In the genomic region with DNA sequence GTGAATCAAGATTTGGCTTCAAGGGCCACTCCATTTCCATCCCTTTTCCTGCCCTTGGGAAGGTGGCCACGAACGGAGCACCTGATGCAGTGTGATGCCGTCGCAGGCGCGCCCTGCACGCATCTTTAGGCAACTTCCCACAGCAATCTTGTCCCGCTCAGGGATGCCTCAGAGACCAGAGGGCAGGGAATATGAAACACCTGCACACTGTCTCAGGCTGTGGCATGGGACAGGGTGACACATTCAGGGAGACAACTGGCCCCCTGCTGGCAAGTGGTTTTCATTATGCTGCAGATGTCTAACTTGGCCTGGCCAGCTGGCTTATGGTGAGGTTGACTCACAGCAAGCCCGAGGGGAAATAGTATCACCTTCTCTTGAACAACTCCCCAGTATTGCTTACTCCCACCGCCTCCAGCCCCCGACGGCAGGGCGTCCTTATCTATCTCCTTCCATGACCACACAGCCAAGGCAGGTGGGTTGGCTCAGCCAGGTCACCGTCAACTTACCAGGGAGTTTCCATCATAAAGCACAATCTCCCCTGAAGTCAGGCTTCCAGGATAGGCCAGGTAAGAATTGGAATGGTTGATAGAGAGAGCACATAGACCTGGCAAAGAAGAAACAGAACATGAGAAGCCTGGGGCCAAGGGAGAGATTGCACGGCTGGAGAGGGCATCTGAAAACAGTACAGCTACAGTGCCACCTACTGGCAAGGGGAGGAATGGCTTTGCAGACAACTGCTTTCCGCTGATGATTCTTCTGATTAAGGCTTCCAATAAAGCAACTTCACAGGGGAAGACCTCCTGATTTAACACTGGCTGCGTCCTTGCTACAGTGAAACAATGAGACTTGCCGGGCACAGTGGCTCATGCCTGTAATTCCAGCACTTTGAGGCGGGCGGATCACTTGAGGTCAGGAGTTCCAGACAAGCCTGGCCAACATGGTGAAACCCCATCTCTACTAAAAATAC, we compare ENCODE assay signal across 7 cellular contexts. TPM values are rescaled to one million over a fixed set of nuclear protein-coding genes. Genes with fewer than 3 reads are reported as not detected.
DNase-seq lines count a peak whose midpoint lies in the region; FAIRE-seq and TF ChIP-seq lines count a peak whose summit lies in the region.

No MANE protein-coding gene starts in this region.

- peak; percentile 100 for TF ChIP-seq CTCF in HL-60 (IDR thresholded peaks at IDR 0.05; ENCODE audit: insufficient read depth, low read length)

- FAIRE-seq in GM12891 (lab: Jason Lieb, UNC) = peak; percentile 87

- TF ChIP-seq POLR2A in GM12891 (IDR thresholded peaks at IDR 0.05; ENCODE audit: low read depth, low read length) = no peak

- no peak overlapping the region for H3K27ac ChIP-seq in HL-60 (replicated peaks)

- no peaks in the 10 kb centered on the region for H3K27me3 ChIP-seq in HL-60 (ENCODE audit: insufficient read depth, poor library complexity, severe bottlenecking)

- no peak for DNase-seq in GM12891 (ENCODE audit: insufficient read length, low spot score)
- DNase-seq in HL-60 (ENCODE audit: low read depth in 1 of 2, low spot score in 1 of 2) = peak in 1 of 2 experiments; percentile 86
- DNase-seq in NCI-H774 (lab: John Stamatoyannopoulos, UW) = peak; percentile 79
- DNase-seq in activated CD4-positive, alpha-beta T cell treated with anti-CD3 and anti-CD28 coated beads, Interleukin-2, amount 50 U/mL, for 48 hours = peak; percentile 89 to 90
- DNase-seq in ecto neural progenitor cell (ENCODE audit: low spot score) = peak; percentile 85
- peak; percentile 79 for DNase-seq in medulla oblongata (ENCODE audit: extremely low spot score)
- peak; percentile 62 to 72 for DNase-seq in stimulated activated CD8-positive, alpha-beta memory T cell treated with anti-CD3 and anti-CD28 coated beads, Interleukin-2, amount 100 ng/mL, for 48 hours (ENCODE audit: low read depth in 2 of 2)

- no peak overlapping the region for H3K4me3 ChIP-seq in HL-60 (replicated peaks; ENCODE audit: insufficient read depth, low read length)

TF ChIP-seq in GM12891, 5 proteins besides CTCF, POLR2A, EP300 and RAD21:
- TF ChIP-seq SPI1 (IDR thresholded peaks at IDR 0.05; ENCODE audit: low read depth, low read length) (no peak), POLR2AphosphoS5 (IDR thresholded peaks at IDR 0.05; ENCODE audit: low read depth, low read length) (no peak), TAF1 (IDR thresholded peaks at IDR 0.05; ENCODE audit: low read depth, low read length) (no peak), POU2F2 (IDR thresholded peaks at IDR 0.05; ENCODE audit: low read depth, low read length) (no peak), PAX5 (IDR thresholded peaks at IDR 0.05; ENCODE audit: insufficient read depth, low read length, severe bottlenecking) (no peak)

RNA-seq across cellular contexts. Expression of a gene that starts 21.1 kb away (rescaled TPM):
- polyA plus RNA-seq in GM12891 (2012; ENCODE audit: low read depth, missing spikeins) = 12.2 TPM
